In genomic region chr6:75800708-75801505, GRCh38 we compare ENCODE assay signal across 1 cellular context.
TF ChIP-seq lines count a peak whose summit lies in the region.

No MANE protein-coding gene starts in this region.

TF ChIP-seq in HCT116, 20 proteins besides CTCF, POLR2A, EP300 and RAD21 (continued from another document):
- TF ChIP-seq, protein P1, sequence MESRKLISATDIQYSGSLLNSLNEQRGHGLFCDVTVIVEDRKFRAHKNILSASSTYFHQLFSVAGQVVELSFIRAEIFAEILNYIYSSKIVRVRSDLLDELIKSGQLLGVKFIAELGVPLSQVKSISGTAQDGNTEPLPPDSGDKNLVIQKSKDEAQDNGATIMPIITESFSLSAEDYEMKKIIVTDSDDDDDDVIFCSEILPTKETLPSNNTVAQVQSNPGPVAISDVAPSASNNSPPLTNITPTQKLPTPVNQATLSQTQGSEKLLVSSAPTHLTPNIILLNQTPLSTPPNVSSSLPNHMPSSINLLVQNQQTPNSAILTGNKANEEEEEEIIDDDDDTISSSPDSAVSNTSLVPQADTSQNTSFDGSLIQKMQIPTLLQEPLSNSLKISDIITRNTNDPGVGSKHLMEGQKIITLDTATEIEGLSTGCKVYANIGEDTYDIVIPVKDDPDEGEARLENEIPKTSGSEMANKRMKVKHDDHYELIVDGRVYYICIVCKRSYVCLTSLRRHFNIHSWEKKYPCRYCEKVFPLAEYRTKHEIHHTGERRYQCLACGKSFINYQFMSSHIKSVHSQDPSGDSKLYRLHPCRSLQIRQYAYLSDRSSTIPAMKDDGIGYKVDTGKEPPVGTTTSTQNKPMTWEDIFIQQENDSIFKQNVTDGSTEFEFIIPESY (IDR thresholded peaks at IDR 0.05; ENCODE audit: extremely low read depth, insufficient replicate concordance, low read length) = no peak
- no peak for TF ChIP-seq YY1 (IDR thresholded peaks at IDR 0.05; ENCODE audit: extremely low read depth, insufficient replicate concordance, low read depth, low read length)
- no peak for TF ChIP-seq EZH2 (IDR thresholded peaks at IDR 0.05)
- TF ChIP-seq FOSL1 (IDR thresholded peaks at IDR 0.05; ENCODE audit: low read depth) = no peak
- TF ChIP-seq REST (IDR thresholded peaks at IDR 0.05; ENCODE audit: low read depth) = no peak
- TF ChIP-seq ZFX (IDR thresholded peaks at IDR 0.05) = no peak
- no peak for TF ChIP-seq ELF1 (IDR thresholded peaks at IDR 0.05; ENCODE audit: borderline replicate concordance, low read depth)
- no peak for TF ChIP-seq SIN3A (IDR thresholded peaks at IDR 0.05; ENCODE audit: low read depth)
- TF ChIP-seq ATF3 (IDR thresholded peaks at IDR 0.05) = no peak
